Comparison of ENCODE assay signal across 8 cellular contexts in the genomic region with DNA sequence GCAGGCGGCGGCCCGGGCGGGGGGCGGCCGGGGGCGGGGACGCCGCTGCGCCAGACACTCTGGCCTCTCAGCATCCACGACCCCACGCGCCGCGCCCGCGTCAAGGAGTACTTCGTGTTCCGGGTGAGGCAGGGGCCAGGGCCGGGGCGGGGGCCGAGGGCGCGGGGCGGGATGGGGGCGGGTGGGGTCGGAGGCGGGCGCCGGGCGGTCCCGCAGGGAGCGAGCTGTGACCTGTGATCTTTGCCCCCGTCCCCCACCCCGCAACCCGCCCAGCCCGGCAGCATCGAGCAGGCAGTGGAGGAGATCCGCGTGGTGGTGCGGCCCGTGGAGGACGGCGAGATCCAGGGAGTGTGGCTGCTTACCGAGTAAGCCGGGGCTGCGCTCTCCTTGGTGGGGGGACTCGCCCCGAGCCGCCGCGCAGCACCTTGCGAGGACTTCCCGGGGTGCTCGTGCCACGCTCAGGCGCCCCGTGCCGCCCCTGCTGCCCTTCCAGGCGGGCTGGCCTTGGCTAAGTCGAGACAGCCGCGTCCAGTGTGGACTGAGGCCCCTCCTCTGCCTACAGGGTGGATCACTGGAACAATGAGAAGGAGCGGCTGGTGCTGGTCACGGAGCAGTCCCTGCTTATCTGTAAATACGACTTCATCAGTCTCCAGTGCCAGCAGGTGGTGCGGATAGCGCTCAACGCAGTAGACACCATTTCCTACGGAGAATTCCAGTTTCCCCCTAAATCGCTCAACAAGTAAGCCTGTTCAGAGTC. TPM values are rescaled to one million over a fixed set of nuclear protein-coding genes. Genes with fewer than 3 reads are reported as not detected.
A peak's percentile ranks its signal among the peaks of the same experiment; 100 is the strongest.
DNase-seq lines count a peak whose midpoint lies in the region; ATAC-seq, FAIRE-seq and TF ChIP-seq lines count a peak whose summit lies in the region.

No MANE protein-coding gene starts in this region.

- no peak for FAIRE-seq in urothelium cell line (lab: Jason Lieb, UNC)

- TF ChIP-seq CTCF in BJ (IDR thresholded peaks at IDR 0.05; ENCODE audit: insufficient read depth, low read depth, low read length) = no peak
- no peak for TF ChIP-seq CTCF in activated B cell treated with CpG ODN at 0.5 μM for 24 hours (IDR thresholded peaks at IDR 0.05)

- H3K27ac Mint-ChIP-seq in IgD-negative memory B cell (peak overlapping the region in 2 of 3 donors; percentile 46 to 86), activated B cell treated with CpG ODN at 0.5 μM for 24 hours (no peak overlapping the region)
- H3K27ac Mint-ChIP-seq in naive thymus-derived CD4-positive, alpha-beta T cell = peak overlapping the region; percentile 58 to 97 (median 90)

- no peaks in the 10 kb centered on the region for H3K9me3 ChIP-seq in esophagus (ENCODE audit: control insufficient read depth in 2 of 2, insufficient read depth in 1 of 2, low read depth in 1 of 2, low read length in 1 of 2)
- no peaks in the 10 kb centered on the region for H3K9me3 ChIP-seq in naive thymus-derived CD4-positive, alpha-beta T cell (ENCODE audit: control insufficient read depth in 2 of 3, low read length in 3 of 3)

- peaks cover 1% of the 10 kb centered on the region for H3K36me3 Mint-ChIP-seq in IgD-negative memory B cell
- peaks cover 38% of the 10 kb centered on the region for H3K36me3 Mint-ChIP-seq in activated B cell treated with CpG ODN at 0.5 μM for 24 hours (ENCODE audit: low read depth)
- peaks cover 0 to 8% (median 4%) of the 10 kb centered on the region in 5 donors for H3K36me3 Mint-ChIP-seq in naive thymus-derived CD4-positive, alpha-beta T cell

- H3K27me3 Mint-ChIP-seq in IgD-negative memory B cell (no peaks in the 10 kb centered on the region), activated B cell treated with CpG ODN at 0.5 μM for 24 hours (no peaks in the 10 kb centered on the region)
- peaks cover 0 to 13% (median 0%) of the 10 kb centered on the region in 5 donors for H3K27me3 Mint-ChIP-seq in naive thymus-derived CD4-positive, alpha-beta T cell

- H3K27ac ChIP-seq in esophagus (ENCODE audit: low read depth in 2 of 2, low read length in 1 of 2) = peak overlapping the region; percentile 76 to 86
- peak overlapping the region; percentile 74 for H3K27ac ChIP-seq in naive thymus-derived CD4-positive, alpha-beta T cell (ENCODE audit: low read depth, low read length)

- POLR2A ChIA-PET in BJ (lab: Charles Lee) = no interaction called here
- POLR2A ChIA-PET in activated B cell treated with CpG ODN at 0.5 μM for 24 hours (lab: Charles Lee) = interaction anchor here (0.7 kb wide), 1 partner anchor 99 kb away, joined by 3 read pairs; no protein-coding TSS in a partner anchor
- POLR2A ChIA-PET in naive thymus-derived CD4-positive, alpha-beta T cell (lab: Charles Lee) = no interaction called here

- H3K4me3 Mint-ChIP-seq in IgD-negative memory B cell (peak overlapping the region; percentile 83 to 99 (median 94)), activated B cell treated with CpG ODN at 0.5 μM for 24 hours (peak overlapping the region; percentile 95)
- peak overlapping the region; percentile 77 to 99 (median 96) for H3K4me3 Mint-ChIP-seq in naive thymus-derived CD4-positive, alpha-beta T cell

- no peak for DNase-seq in BJ (ENCODE audit: low read depth)
- no peak for DNase-seq in activated B cell treated with CpG ODN at 0.5 μM for 24 hours
- DNase-seq in naive thymus-derived CD4-positive, alpha-beta T cell = peak in 6 of 9 donors; percentile 24 to 47 (median 32)
- DNase-seq in urothelium cell line (ENCODE audit: low spot score) = no peak
- DNase-seq in CD1c-positive myeloid dendritic cell (ENCODE audit: extremely low spot score) = no peak

- CTCF ChIA-PET in BJ (lab: Yijun Ruan, JAX) (interaction anchor here (1.0 to 1.4 kb wide), 2 partner anchors 11 to 172 kb away, joined by 3 to 4 read pairs; no protein-coding TSS in a partner anchor), activated B cell treated with CpG ODN at 0.5 μM for 24 hours (lab: Charles Lee) (no interaction called here)
- CTCF ChIA-PET in naive thymus-derived CD4-positive, alpha-beta T cell (lab: Charles Lee) = interaction anchor here (1.4 kb wide), 1 partner anchor 172 kb away, joined by 6 read pairs; no protein-coding TSS in a partner anchor

- H3K36me3 ChIP-seq in BJ (ENCODE audit: control insufficient read depth, insufficient read depth, low read length) = peaks cover 17% of the 10 kb centered on the region
- H3K36me3 ChIP-seq in esophagus (ENCODE audit: control insufficient read depth in 2 of 2, insufficient read depth in 2 of 2, low read length in 1 of 2) = peaks cover 8 to 20% of the 10 kb centered on the region in 2 donors
- H3K36me3 ChIP-seq in naive thymus-derived CD4-positive, alpha-beta T cell (ENCODE audit: control insufficient read depth in 2 of 3, insufficient read depth in 3 of 3, low read length in 3 of 3) = peaks cover 0 to 36% (median 16%) of the 10 kb centered on the region in 3 experiments

- H3K27me3 ChIP-seq in BJ (ENCODE audit: control insufficient read depth, insufficient read depth, low read length) (no peaks in the 10 kb centered on the region), esophagus (ENCODE audit: control insufficient read depth in 1 of 2, insufficient read depth in 2 of 2, low read length in 2 of 2) (no peaks in the 10 kb centered on the region)
- H3K27me3 ChIP-seq in naive thymus-derived CD4-positive, alpha-beta T cell (ENCODE audit: control insufficient read depth in 2 of 2, insufficient read depth in 2 of 2, low read length in 2 of 2) = no peaks in the 10 kb centered on the region

- peaks cover 0 to 14% of the 10 kb centered on the region in 2 donors for H3K4me1 ChIP-seq in esophagus (ENCODE audit: control insufficient read depth in 2 of 2, insufficient read depth in 2 of 2, low read length in 1 of 2)
- H3K4me1 ChIP-seq in naive thymus-derived CD4-positive, alpha-beta T cell (ENCODE audit: control insufficient read depth in 2 of 2, insufficient read depth in 2 of 2, low read length in 2 of 2) = peaks cover 22% of the 10 kb centered on the region in 2 donors

- intact Hi-C loops in activated B cell treated with CpG ODN at 0.5 μM for 24 hours (cut with micrococcal nuclease) = loop anchor here (2.0 to 10.0 kb wide), 2 partner anchors 51 to 981 kb away; no protein-coding TSS in a partner anchor
- intact Hi-C loops in naive thymus-derived CD4-positive, alpha-beta T cell (cut with micrococcal nuclease) = loop anchor here (10.0 kb wide), 2 partner anchors 149 to 1101 kb away; partner anchors contain the start of genes PANK4 (in 1 of the 2) and SMIM1 (in 1 of the 2)

- H3K9me3 Mint-ChIP-seq in IgD-negative memory B cell (no peaks in the 10 kb centered on the region), activated B cell treated with CpG ODN at 0.5 μM for 24 hours (no peaks in the 10 kb centered on the region)
- peaks cover 0 to 2% (median 0%) of the 10 kb centered on the region in 11 donors for H3K9me3 Mint-ChIP-seq in naive thymus-derived CD4-positive, alpha-beta T cell

- whole genome bisulfite sequencing in esophagus, 2 donors = 3 to 4% methylated on average over 44 to 71 of the region's 71 CpGs

- peak overlapping the region; percentile 98 for H3K4me3 ChIP-seq in BJ (ENCODE audit: low read depth, low read length)
- H3K4me3 ChIP-seq in esophagus (ENCODE audit: low read depth in 1 of 2, low read length in 2 of 2) = peak overlapping the region; percentile 73 to 91
- H3K4me3 ChIP-seq in naive thymus-derived CD4-positive, alpha-beta T cell (ENCODE audit: low read length) = peak overlapping the region; percentile 64

- ATAC-seq in GM19467 (IDR thresholded peaks at IDR 0.05; ENCODE audit: unreplicated experiment) (peak; percentile 9), activated B cell treated with CpG ODN at 0.5 μM for 24 hours (ENCODE audit: low read depth) (peak; percentile 8)
- peak; percentile 23 for ATAC-seq in naive thymus-derived CD4-positive, alpha-beta T cell

- peaks cover 26 to 30% (median 27%) of the 10 kb centered on the region in 3 donors for H3K4me1 Mint-ChIP-seq in IgD-negative memory B cell
- peaks cover 47% of the 10 kb centered on the region for H3K4me1 Mint-ChIP-seq in activated B cell treated with CpG ODN at 0.5 μM for 24 hours
- peaks cover 27 to 52% (median 40%) of the 10 kb centered on the region in 7 donors for H3K4me1 Mint-ChIP-seq in naive thymus-derived CD4-positive, alpha-beta T cell

RNA-seq across cellular contexts. Expression of gene TPRG1L, which starts 0.5 kb away (rescaled TPM):
- polyA plus RNA-seq in BJ (2011; rRNA removed) (45.8 and 52.1 TPM in 2 replicates), IgD-negative memory B cell (37.8 TPM), esophagus (10 to 100 TPM; 20.1 to 32.8 TPM)
- 30.1 and 40.5 TPM in 2 replicates for polyA minus RNA-seq in BJ (2011; rRNA and poly(A)+ RNA removed)
- 26.5 and 27.0 TPM in 2 replicates for total RNA-seq in activated B cell treated with CpG ODN at 0.5 μM for 24 hours
- 10 to 100 TPM; 15.6 to 61.4 (median 37.8) TPM for total RNA-seq in naive thymus-derived CD4-positive, alpha-beta T cell
- polyA plus RNA-seq in naive thymus-derived CD4-positive, alpha-beta T cell = 10 to 100 TPM; 44.0 to 47.9 TPM

RNA-seq across cellular contexts. Expression of gene MEGF6, which starts 14.0 kb away (rescaled TPM):
- polyA plus RNA-seq in BJ (2011; rRNA removed) (31.8 and 77.4 TPM in 2 replicates), IgD-negative memory B cell (2.3 TPM), esophagus (10 to 100 TPM; 11.8 to 23.7 TPM)
- 19.7 and 19.8 TPM in 2 replicates for polyA minus RNA-seq in BJ (2011; rRNA and poly(A)+ RNA removed)
- 8.5 and 10.9 TPM in 2 replicates for total RNA-seq in activated B cell treated with CpG ODN at 0.5 μM for 24 hours
- total RNA-seq in naive thymus-derived CD4-positive, alpha-beta T cell = 100 to 1,000 TPM in 2 of 5 experiments, 10 to 100 TPM in 3; 14.6 to 209 (median 81.3) TPM
- 10 to 100 TPM in 1 of 2 donors, 1 to 10 TPM in 1; 1.9 to 10.1 TPM for polyA plus RNA-seq in naive thymus-derived CD4-positive, alpha-beta T cell

RNA-seq across cellular contexts. Expression of gene WRAP73, which starts 24.6 kb away (rescaled TPM):
- polyA plus RNA-seq in BJ (2011; rRNA removed) = 17.2 and 27.6 TPM in 2 replicates
- polyA minus RNA-seq in BJ (2011; rRNA and poly(A)+ RNA removed) = 8.4 and 13.1 TPM in 2 replicates
- polyA plus RNA-seq in IgD-negative memory B cell = 29.7 TPM
- total RNA-seq in activated B cell treated with CpG ODN at 0.5 μM for 24 hours = 27.0 and 30.1 TPM in 2 replicates
- polyA plus RNA-seq in esophagus = 10 to 100 TPM; 13.6 to 16.4 TPM
- total RNA-seq in naive thymus-derived CD4-positive, alpha-beta T cell = 10 to 100 TPM; 28.1 to 42.0 (median 36.3) TPM
- 10 to 100 TPM; 25.5 to 37.4 TPM for polyA plus RNA-seq in naive thymus-derived CD4-positive, alpha-beta T cell

RNA-seq across cellular contexts. Expression of gene TP73, which starts 27.0 kb away (rescaled TPM):
- polyA plus RNA-seq in BJ (2011; rRNA removed) (not detected in 2 replicates), IgD-negative memory B cell (0.88 TPM), esophagus (1 to 10 TPM; 3.5 to 6.0 TPM)
- not detected in 2 replicates for polyA minus RNA-seq in BJ (2011; rRNA and poly(A)+ RNA removed)
- total RNA-seq in activated B cell treated with CpG ODN at 0.5 μM for 24 hours = 2.1 and 2.6 TPM in 2 replicates
- 1 to 10 TPM in 1 of 5 experiments, under 1 TPM in 2, not detected in 2; 0.15 to 2.4 (median 0.45) TPM for total RNA-seq in naive thymus-derived CD4-positive, alpha-beta T cell
- polyA plus RNA-seq in naive thymus-derived CD4-positive, alpha-beta T cell = under 1 TPM; 0.03 to 0.15 TPM

Comparison
In these comparisons a context has a peak if more than half of its experiments do, and no peak if none do; other contexts are left out.
1. DNase-seq: peak in naive thymus-derived CD4-positive, alpha-beta T cell (6 of 9); none in BJ (single experiment), activated B cell treated with CpG ODN at 0.5 μM for 24 hours (single experiment), urothelium cell line (single experiment) and CD1c-positive myeloid dendritic cell (single experiment).
2. Peak in every context shown above with its lines, with median percentiles within 50 percentile points of each other: H3K4me3 ChIP-seq, ATAC-seq and H3K4me3 Mint-ChIP-seq.